Comparison of ENCODE assay signal across 33 cellular contexts in genomic region chr7:131738066-131738465, GRCh38.
"Had no signal": no experiment of that assay in that cellular context is flagged by ENCODE, and none has a peak within 500 bp of the region (broad histone marks: within the 10 kb centered on the region; RNA-seq: fewer than 3 reads in every experiment).

No MANE protein-coding gene starts in this region.

- H3K27ac ChIP-seq: ascending aorta, cardiac muscle cell, KMS-11, SJSA1 had no signal

- H3K9me2 ChIP-seq: SK-N-SH had no signal

- H3K4me1 Mint-ChIP-seq: activated B cell treated with CpG ODN at 0.5 μM for 24 hours; activated naive CD4-positive, alpha-beta T cell treated with anti-CD3 and anti-CD28 coated beads, Interleukin-2, amount 50 U/mL, for 24 hours; activated naive CD8-positive, alpha-beta T cell treated with anti-CD3 and anti-CD28 coated beads, Interleukin-2, amount 10 ng/mL, durations not matched to agents 7 days and 5 days; central memory CD8-positive, alpha-beta T cell had no signal

- H3K36me3 Mint-ChIP-seq: activated CD4-positive, alpha-beta memory T cell treated with anti-CD3 and anti-CD28 coated beads for 36 hours; activated naive CD4-positive, alpha-beta T cell treated with anti-CD3 and anti-CD28 coated beads, Interleukin-2, amount 50 U/mL, for 24 hours; activated naive CD8-positive, alpha-beta T cell treated with anti-CD3 and anti-CD28 coated beads, Interleukin-2, amount 10 ng/mL, durations not matched to agents 7 days and 5 days had no signal

- ATAC-seq: Panc1 had no signal

- H3K9me3 Mint-ChIP-seq: activated B cell treated with CpG ODN at 0.5 μM for 24 hours; activated CD4-positive, alpha-beta memory T cell treated with anti-CD3 and anti-CD28 coated beads for 36 hours; activated naive CD4-positive, alpha-beta T cell treated with anti-CD3 and anti-CD28 coated beads, Interleukin-2, amount 50 U/mL, for 24 hours; activated naive CD8-positive, alpha-beta T cell treated with anti-CD3 and anti-CD28 coated beads, Interleukin-2, amount 10 ng/mL, durations not matched to agents 7 days and 5 days; central memory CD8-positive, alpha-beta T cell; T-helper 1 cell treated with Interleukin-12 subunit alpha and Interleukin-12 subunit beta and Interleukin-4 antibody, amounts not matched to agents 30 μg/mL and 1 μg/mL, for 36 hours; T-helper 2 cell treated with Interferon-gamma antibody and Interleukin-4, amounts not matched to agents 5 μg/mL and 100 μg/mL, for 36 hours had no signal

- H3K4me3 ChIP-seq: ascending aorta, cardiac muscle cell, SJSA1 had no signal

- H3K27ac Mint-ChIP-seq: activated B cell treated with CpG ODN at 0.5 μM for 24 hours; activated CD4-positive, alpha-beta memory T cell treated with anti-CD3 and anti-CD28 coated beads for 36 hours; activated naive CD4-positive, alpha-beta T cell treated with anti-CD3 and anti-CD28 coated beads, Interleukin-2, amount 50 U/mL, for 24 hours; activated naive CD8-positive, alpha-beta T cell treated with anti-CD3 and anti-CD28 coated beads, Interleukin-2, amount 10 ng/mL, durations not matched to agents 7 days and 5 days; T-helper 1 cell treated with Interleukin-12 subunit alpha and Interleukin-12 subunit beta and Interleukin-4 antibody, amounts not matched to agents 30 μg/mL and 1 μg/mL, for 36 hours; T-helper 2 cell treated with Interferon-gamma antibody and Interleukin-4, amounts not matched to agents 5 μg/mL and 100 μg/mL, for 36 hours had no signal

- H3K9me3 ChIP-seq: ascending aorta, SJSA1, SK-N-SH had no signal

- FAIRE-seq: TTC549 had no signal

- DNase-seq: activated B cell treated with CpG ODN at 0.5 μM for 24 hours; activated CD4-positive, alpha-beta memory T cell treated with anti-CD3 and anti-CD28 coated beads for 36 hours; activated CD4-positive, alpha-beta T cell treated with anti-CD3 and anti-CD28 coated beads for 4 hours; activated CD4-positive, alpha-beta T cell treated with anti-CD3 and anti-CD28 coated beads, Interleukin-2, amount 50 U/mL, for 1 hour; activated CD4-positive, CD25-positive, alpha-beta regulatory T cell treated with anti-CD3 and anti-CD28 coated beads, Interleukin-2, amount 50 U/mL, for 72 hours; activated CD8-positive, alpha-beta memory T cell treated with anti-CD3 and anti-CD28 coated beads, Interleukin-2, amount 50 U/mL, for 4 hours; activated effector memory CD4-positive, alpha-beta T cell treated with Interleukin-2 at 50 U/mL for 16 hours; activated naive CD4-positive, alpha-beta T cell; activated naive CD8-positive, alpha-beta T cell treated with anti-CD3 and anti-CD28 coated beads, Interleukin-2, amount 10 ng/mL, durations not matched to agents 7 days and 5 days; activated T-cell treated with anti-CD3 and anti-CD28 coated beads for 4 hours; activated T-cell treated with anti-CD3 and anti-CD28 coated beads, Interleukin-2, amount 50 U/mL, for 48 hours; amygdala; MM.1S; MV-4-11; NCI-H1092; NCI-H1417 treated with DMSO at 0.1 percent for 48 hours; NCI-H187 treated with DMSO at 0.1 percent for 48 hours; NCI-H2227 treated with DMSO at 0.1 percent for 48 hours; NCI-H510A; NCI-H526; NCI-H774; SHP77; SK-N-SH had no signal

- H3K27me3 ChIP-seq: ascending aorta had no signal

- H3K4me1 ChIP-seq: ascending aorta, SJSA1 had no signal

- H3K4me3 Mint-ChIP-seq: activated B cell treated with CpG ODN at 0.5 μM for 24 hours; activated CD4-positive, alpha-beta memory T cell treated with anti-CD3 and anti-CD28 coated beads for 36 hours; activated naive CD4-positive, alpha-beta T cell treated with anti-CD3 and anti-CD28 coated beads, Interleukin-2, amount 50 U/mL, for 24 hours; activated naive CD8-positive, alpha-beta T cell treated with anti-CD3 and anti-CD28 coated beads, Interleukin-2, amount 10 ng/mL, durations not matched to agents 7 days and 5 days; central memory CD8-positive, alpha-beta T cell; T-helper 1 cell treated with Interleukin-12 subunit alpha and Interleukin-12 subunit beta and Interleukin-4 antibody, amounts not matched to agents 30 μg/mL and 1 μg/mL, for 36 hours; T-helper 2 cell treated with Interferon-gamma antibody and Interleukin-4, amounts not matched to agents 5 μg/mL and 100 μg/mL, for 36 hours had no signal

- H3K4me2 ChIP-seq: KMS-11, SK-N-SH had no signal

- H3K36me3 ChIP-seq: ascending aorta, cardiac muscle cell, SJSA1 had no signal
